ENCODE assay signal across 13 cellular contexts in the genomic region with DNA sequence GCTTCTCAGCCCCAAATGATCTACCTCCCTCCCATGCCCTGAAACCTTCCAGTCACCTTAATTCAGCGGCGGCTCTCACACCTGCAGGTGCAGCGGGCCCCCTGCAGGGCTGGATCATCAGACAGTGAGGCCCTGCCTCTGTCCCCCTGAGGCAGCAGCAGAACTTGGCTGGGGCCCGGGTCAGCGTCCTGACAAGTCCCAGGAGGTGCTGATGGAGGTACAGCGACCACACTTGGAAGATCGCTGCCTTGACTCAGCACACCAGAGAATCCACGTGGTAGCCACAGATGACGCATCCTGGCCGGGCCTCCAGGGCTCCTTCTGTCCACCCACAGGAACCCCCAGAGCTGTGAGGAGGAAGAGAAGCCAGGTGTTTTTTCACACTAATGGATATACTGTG.
A peak's percentile ranks its signal among the peaks of the same experiment; 100 is the strongest.
DNase-seq lines count a peak whose midpoint lies in the region; ATAC-seq and TF ChIP-seq lines count a peak whose summit lies in the region.
"Had no signal": no experiment of that assay in that cellular context is flagged by ENCODE, and none has a peak within 500 bp of the region (broad histone marks: within the 10 kb centered on the region; RNA-seq: fewer than 3 reads in every experiment).

No MANE protein-coding gene starts in this region.

- no peaks in the 10 kb centered on the region for H3K36me3 ChIP-seq in heart left ventricle
- H3K36me3 ChIP-seq: gastroesophageal sphincter, left ventricle myocardium inferior had no signal

- H3K4me1 ChIP-seq in heart left ventricle = no peaks in the 10 kb centered on the region
- H3K4me1 ChIP-seq: gastroesophageal sphincter, left ventricle myocardium inferior had no signal

- no peak for TF ChIP-seq POLR2A in heart left ventricle (IDR thresholded peaks at IDR 0.05)

- intact Hi-C loops in heart left ventricle (cut with DNase I) = no loop called here
- intact Hi-C loops in cardiac septum (cut with DNase I) = no loop called here

- ATAC-seq in heart left ventricle = peak in 3 of 4 donors; percentile 24 to 62 (median 33)
- ATAC-seq in esophagus mucosa = peak; percentile 68
- no peak for ATAC-seq in HG02870 (IDR thresholded peaks at IDR 0.05; ENCODE audit: unreplicated experiment)
- ATAC-seq in GM21381 (IDR thresholded peaks at IDR 0.05; ENCODE audit: unreplicated experiment) = no peak
- ATAC-seq: gastroesophageal sphincter had no signal

- DNase-seq in heart left ventricle (peak in 1 of 5 donors; percentile 34), cardiac septum (ENCODE audit: low spot score) (no peak), RKO (ENCODE audit: low spot score) (peak; percentile 52), D341Med (ENCODE audit: low spot score) (no peak)
- no peak for DNase-seq in stimulated activated naive CD4-positive, alpha-beta T cell (lab: John Stamatoyannopoulos, UW)
- DNase-seq: amniotic stem cell, left ventricle myocardium inferior, NCI-H2171 treated with DMSO at 0.1 percent for 48 hours, SHP77 treated with DMSO at 0.1 percent for 48 hours had no signal

- H3K27me3 ChIP-seq in heart left ventricle = no peaks in the 10 kb centered on the region
- H3K27me3 ChIP-seq: gastroesophageal sphincter had no signal

- H3K9me3 ChIP-seq in heart left ventricle = peaks cover 0 to 2% (median 0%) of the 10 kb centered on the region in 12 donors
- H3K9me3 ChIP-seq: gastroesophageal sphincter had no signal

- WGBS in heart left ventricle, 4 donors = 65 to 73% (median 71%) methylated on average over 7 to 10 of the region's 10 CpGs

- H3K27ac ChIP-seq in heart left ventricle = no peak overlapping the region
- H3K27ac ChIP-seq: gastroesophageal sphincter, left ventricle myocardium inferior had no signal

- TF ChIP-seq CTCF in heart left ventricle (IDR thresholded peaks at IDR 0.05) = no peak

- H3K4me3 ChIP-seq in heart left ventricle = no peak overlapping the region
- H3K4me3 ChIP-seq: gastroesophageal sphincter, left ventricle myocardium inferior had no signal

Comparison
In these comparisons a context has a peak if more than half of its experiments do, and no peak if none do; other contexts are left out.
1. ATAC-seq: peak in heart left ventricle (3 of 4) and esophagus mucosa (single experiment); none in HG02870 (single experiment) and GM21381 (single experiment).